In the genomic region with DNA sequence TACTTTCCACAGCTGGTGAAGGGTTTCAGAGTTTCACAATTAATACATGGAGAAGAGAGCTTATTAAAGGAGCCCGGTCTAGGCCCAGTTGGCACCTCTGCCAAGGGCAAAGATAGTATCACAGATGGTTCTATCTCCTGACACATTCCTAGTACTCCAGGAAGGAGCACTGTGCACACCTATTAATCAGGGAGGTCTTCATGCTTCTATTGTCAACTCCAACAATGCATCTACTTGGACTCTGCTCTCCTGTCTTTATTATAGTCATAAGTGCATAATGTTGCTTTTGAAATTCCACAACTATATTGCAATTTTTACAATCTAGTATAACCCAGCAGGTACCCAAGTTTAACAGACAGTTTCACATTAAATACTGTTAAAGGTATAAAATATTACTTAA, we compare ENCODE assay signal across 19 cellular contexts.
"Had no signal": no experiment of that assay in that cellular context is flagged by ENCODE, and none has a peak within 500 bp of the region (broad histone marks: within the 10 kb centered on the region; RNA-seq: fewer than 3 reads in every experiment).

No MANE protein-coding gene starts in this region.

- H3K27ac Mint-ChIP-seq: naive B cell had no signal

- H3K27me3 ChIP-seq: dorsolateral prefrontal cortex, esophagus muscularis mucosa, foreskin keratinocyte, heart right ventricle, left lung had no signal

- DNase-seq: cerebellar nuclear complex; dorsolateral prefrontal cortex; effector CD4-positive, alpha-beta T cell; effector memory CD4-positive, alpha-beta T cell; foreskin keratinocyte; glutamatergic neuron; head of caudate nucleus; heart right ventricle; hippocampal formation; kidney; kidney glomerular epithelial cell; left lung; left ventricle myocardium superior; lower lobe of right lung; mesendoderm; midbrain; naive B cell had no signal

- H3K4me3 ChIP-seq: coronary artery, dorsolateral prefrontal cortex, esophagus muscularis mucosa, heart right ventricle, left lung, lower lobe of right lung had no signal

- H3K27ac ChIP-seq: coronary artery, dorsolateral prefrontal cortex, esophagus muscularis mucosa, foreskin keratinocyte, heart right ventricle, left lung, lower lobe of right lung had no signal

- H3K27me3 Mint-ChIP-seq: naive B cell had no signal

- H3K4me1 Mint-ChIP-seq: naive B cell had no signal

- H3K9me3 ChIP-seq: esophagus muscularis mucosa, heart right ventricle, left lung, lower lobe of right lung had no signal

- H3K4me1 ChIP-seq: left lung, lower lobe of right lung had no signal

- H3K36me3 Mint-ChIP-seq: naive B cell had no signal

- H3K9me3 Mint-ChIP-seq: naive B cell had no signal

- H3K36me3 ChIP-seq: esophagus muscularis mucosa, heart right ventricle, left lung, lower lobe of right lung had no signal

- ATAC-seq: foreskin keratinocyte, heart right ventricle, left lung, left ventricle myocardium superior, lower lobe of right lung had no signal
